In the genomic region with DNA sequence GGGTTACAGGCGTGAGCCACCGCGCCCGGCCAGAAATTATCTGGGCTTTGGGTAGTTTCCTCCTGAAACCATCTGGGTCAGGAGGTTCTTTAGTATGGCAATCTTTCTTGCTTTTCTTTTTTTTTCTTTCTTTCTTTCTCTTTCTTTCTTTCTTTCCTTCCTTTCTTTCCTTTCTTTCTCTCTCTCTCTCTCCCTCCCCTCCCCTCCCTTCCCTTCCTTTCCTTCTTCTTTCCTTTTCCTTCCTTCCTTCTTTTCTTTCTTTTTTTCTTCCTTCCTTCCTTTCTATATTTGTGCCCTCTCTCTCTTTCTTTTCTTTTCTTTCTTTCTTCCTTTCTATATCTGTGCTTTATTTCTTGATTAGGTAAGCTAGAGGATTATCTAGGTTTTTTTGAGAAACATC, we compare ENCODE assay signal across 39 cellular contexts. TPM values are rescaled to one million over a fixed set of nuclear protein-coding genes. Genes with fewer than 3 reads are reported as not detected.
"Had no signal": no experiment of that assay in that cellular context is flagged by ENCODE, and none has a peak within 500 bp of the region (broad histone marks: within the 10 kb centered on the region; RNA-seq: fewer than 3 reads in every experiment).

No MANE protein-coding gene starts in this region.

- H3K4me1 ChIP-seq: adrenal gland, body of pancreas, breast epithelium had no signal

- ATAC-seq: activated CD8-positive, alpha-beta T cell treated with anti-CD3 and anti-CD28 coated beads for 36 hours; activated naive CD4-positive, alpha-beta T cell treated with anti-CD3 and anti-CD28 coated beads, Interleukin-2, amount 50 U/mL, for 72 hours; activated T-cell treated with anti-CD3 and anti-CD28 coated beads, Interleukin-2, amount 50 U/mL, for 4 hours; activated T-cell treated with anti-CD3 and anti-CD28 coated beads, Interleukin-2, amount 50 U/mL, for 72 hours; activated T-helper 17 cell treated with anti-CD3 and anti-CD28 coated beads, Interleukin-2, amount 50 U/mL, for 72 hours; body of pancreas had no signal

- H3K4me3 ChIP-seq: adrenal gland, body of pancreas, breast epithelium had no signal

- H3K27me3 Mint-ChIP-seq: activated CD4-positive, alpha-beta memory T cell treated with anti-CD3 and anti-CD28 coated beads for 36 hours; activated CD8-positive, alpha-beta T cell treated with anti-CD3 and anti-CD28 coated beads for 36 hours; activated naive CD8-positive, alpha-beta T cell treated with anti-CD3 and anti-CD28 coated beads for 36 hours; activated T-helper 17 cell treated with anti-CD3 and anti-CD28 coated beads, Interleukin-2, amount 50 U/mL, for 72 hours; central memory CD8-positive, alpha-beta T cell had no signal

- H3K27ac Mint-ChIP-seq: activated CD4-positive, alpha-beta memory T cell treated with anti-CD3 and anti-CD28 coated beads for 36 hours; activated CD4-positive, alpha-beta T cell treated with anti-CD3 and anti-CD28 coated beads, Interleukin-2, amount 10 ng/mL, durations not matched to agents 24 days and 14 days; activated CD8-positive, alpha-beta T cell treated with anti-CD3 and anti-CD28 coated beads for 36 hours; activated naive CD4-positive, alpha-beta T cell treated with anti-CD3 and anti-CD28 coated beads for 36 hours; activated naive CD4-positive, alpha-beta T cell treated with anti-CD3 and anti-CD28 coated beads, Interleukin-2, amount 50 U/mL, for 72 hours; activated naive CD8-positive, alpha-beta T cell treated with anti-CD3 and anti-CD28 coated beads for 36 hours; activated T-cell treated with anti-CD3 and anti-CD28 coated beads, Interleukin-2, amount 50 U/mL, for 72 hours; activated T-helper 1 cell treated with anti-CD3 and anti-CD28 coated beads, Interleukin-12 subunit alpha, Interleukin-12 subunit beta, Interleukin-2, Interleukin-4 antibody, amounts not matched to agents 30 ng/mL and 10 ng/mL and 1 ng/mL, durations not matched to agents 14 hours and 24 hours and 36 hours; activated T-helper 17 cell treated with anti-CD3 and anti-CD28 coated beads, Interleukin-2, amount 50 U/mL, for 72 hours; T-helper 1 cell treated with Interleukin-12 subunit alpha and Interleukin-12 subunit beta and Interleukin-4 antibody, amounts not matched to agents 30 μg/mL and 1 μg/mL, for 36 hours; T-helper 2 cell treated with Interferon-gamma antibody and Interleukin-4, amounts not matched to agents 5 μg/mL and 100 μg/mL, for 36 hours had no signal

- H3K27ac ChIP-seq: adrenal gland, body of pancreas, brain microvascular endothelial cell, breast epithelium, VCaP had no signal

- H3K4me1 Mint-ChIP-seq: activated CD4-positive, alpha-beta T cell treated with anti-CD3 and anti-CD28 coated beads, Interleukin-2, amount 10 ng/mL, durations not matched to agents 24 days and 14 days; activated T-helper 17 cell treated with anti-CD3 and anti-CD28 coated beads, Interleukin-2, amount 50 U/mL, for 72 hours; central memory CD8-positive, alpha-beta T cell had no signal

- H3K27me3 ChIP-seq: adrenal gland, body of pancreas, brain microvascular endothelial cell, breast epithelium had no signal

- H3K4me3 Mint-ChIP-seq: activated CD4-positive, alpha-beta memory T cell treated with anti-CD3 and anti-CD28 coated beads for 36 hours; activated CD4-positive, alpha-beta T cell treated with anti-CD3 and anti-CD28 coated beads, Interleukin-2, amount 10 ng/mL, durations not matched to agents 24 days and 14 days; activated CD8-positive, alpha-beta T cell treated with anti-CD3 and anti-CD28 coated beads for 36 hours; activated naive CD4-positive, alpha-beta T cell treated with anti-CD3 and anti-CD28 coated beads for 36 hours; activated naive CD8-positive, alpha-beta T cell treated with anti-CD3 and anti-CD28 coated beads for 36 hours; activated T-cell treated with anti-CD3 and anti-CD28 coated beads, Interleukin-2, amount 50 U/mL, for 4 hours; activated T-cell treated with anti-CD3 and anti-CD28 coated beads, Interleukin-2, amount 50 U/mL, for 72 hours; activated T-helper 1 cell treated with anti-CD3 and anti-CD28 coated beads, Interleukin-12 subunit alpha, Interleukin-12 subunit beta, Interleukin-2, Interleukin-4 antibody, amounts not matched to agents 30 ng/mL and 10 ng/mL and 1 ng/mL, durations not matched to agents 14 hours and 24 hours and 36 hours; activated T-helper 17 cell treated with anti-CD3 and anti-CD28 coated beads, Interleukin-2, amount 50 U/mL, for 72 hours; central memory CD8-positive, alpha-beta T cell; T-helper 1 cell treated with Interleukin-12 subunit alpha and Interleukin-12 subunit beta and Interleukin-4 antibody, amounts not matched to agents 30 μg/mL and 1 μg/mL, for 36 hours; T-helper 2 cell treated with Interferon-gamma antibody and Interleukin-4, amounts not matched to agents 5 μg/mL and 100 μg/mL, for 36 hours had no signal

- DNase-seq: activated CD4-positive, alpha-beta memory T cell treated with anti-CD3 and anti-CD28 coated beads for 36 hours; activated CD4-positive, alpha-beta T cell treated with anti-CD3 and anti-CD28 coated beads for 4 hours; activated CD4-positive, alpha-beta T cell treated with anti-CD3 and anti-CD28 coated beads, Interleukin-2, amount 10 ng/mL, durations not matched to agents 24 days and 14 days; activated CD4-positive, alpha-beta T cell treated with anti-CD3 and anti-CD28 coated beads, Interleukin-2, amount 50 U/mL, for 1 hour; activated CD4-positive, alpha-beta T cell treated with anti-CD3 and anti-CD28 coated beads, Interleukin-2, amount 50 U/mL, for 4 hours; activated CD4-positive, CD25-positive, alpha-beta regulatory T cell; activated CD4-positive, CD25-positive, alpha-beta regulatory T cell treated with anti-CD3 and anti-CD28 coated beads, Interleukin-2, amount 50 U/mL, for 72 hours; activated CD8-positive, alpha-beta memory T cell treated with anti-CD3 and anti-CD28 coated beads, Interleukin-2, amount 50 U/mL, for 4 hours; activated CD8-positive, alpha-beta T cell treated with anti-CD3 and anti-CD28 coated beads for 36 hours; activated effector memory CD4-positive, alpha-beta T cell treated with anti-CD3 and anti-CD28 coated beads, Interleukin-2, amount 50 U/mL, for 16 hours; activated gamma-delta T cell treated with Interleukin-2 at 50 U/mL for 16 hours; activated naive CD4-positive, alpha-beta T cell; activated naive CD4-positive, alpha-beta T cell treated with anti-CD3 and anti-CD28 coated beads for 36 hours; activated naive CD4-positive, alpha-beta T cell treated with anti-CD3 and anti-CD28 coated beads, Interleukin-2, amount 50 U/mL, for 16 hours; activated naive CD8-positive, alpha-beta T cell treated with anti-CD3 and anti-CD28 coated beads for 36 hours; activated T-cell treated with anti-CD3 and anti-CD28 coated beads for 4 hours; activated T-cell treated with anti-CD3 and anti-CD28 coated beads, Interleukin-2, amount 50 U/mL, for 1 hour; activated T-cell treated with anti-CD3 and anti-CD28 coated beads, Interleukin-2, amount 50 U/mL, for 4 hours; activated T-cell treated with anti-CD3 and anti-CD28 coated beads, Interleukin-2, amount 50 U/mL, for 72 hours; adrenal gland; amniotic stem cell; aorta; body of pancreas; brain microvascular endothelial cell; caudate nucleus; cerebellar nuclear complex; T-helper 1 cell; T-helper 2 cell; T-helper 9 cell had no signal

RNA-seq across cellular contexts. Expression of a gene that starts 25.6 kb away (rescaled TPM):
- total RNA-seq: activated CD4-positive, alpha-beta memory T cell treated with anti-CD3 and anti-CD28 coated beads for 36 hours; activated CD4-positive, alpha-beta T cell treated with anti-CD3 and anti-CD28 coated beads, Interleukin-2, amount 10 ng/mL, durations not matched to agents 24 days and 14 days; activated CD8-positive, alpha-beta memory T cell treated with anti-CD3 and anti-CD28 coated beads for 36 hours; activated CD8-positive, alpha-beta T cell treated with anti-CD3 and anti-CD28 coated beads for 36 hours; activated naive CD4-positive, alpha-beta T cell treated with anti-CD3 and anti-CD28 coated beads for 36 hours; activated naive CD4-positive, alpha-beta T cell treated with anti-CD3 and anti-CD28 coated beads, Interleukin-2, amount 50 U/mL, for 72 hours; activated naive CD8-positive, alpha-beta T cell treated with anti-CD3 and anti-CD28 coated beads for 36 hours; activated T-cell treated with anti-CD3 and anti-CD28 coated beads, Interleukin-2, amount 50 U/mL, for 4 hours; activated T-cell treated with anti-CD3 and anti-CD28 coated beads, Interleukin-2, amount 50 U/mL, for 72 hours; activated T-helper 1 cell treated with anti-CD3 and anti-CD28 coated beads, Interleukin-12 subunit alpha, Interleukin-12 subunit beta, Interleukin-2, Interleukin-4 antibody, amounts not matched to agents 30 ng/mL and 10 ng/mL and 1 ng/mL, durations not matched to agents 14 hours and 24 hours and 36 hours; activated T-helper 17 cell treated with anti-CD3 and anti-CD28 coated beads, Interleukin-2, amount 50 U/mL, for 72 hours; adrenal gland; aorta; astrocyte; breast epithelium had no signal
- polyA plus RNA-seq: adrenal gland, aorta had no signal

RNA-seq across cellular contexts. Expression of a gene that starts 42.3 kb away (rescaled TPM):
- total RNA-seq: activated CD4-positive, alpha-beta memory T cell treated with anti-CD3 and anti-CD28 coated beads for 36 hours; activated CD4-positive, alpha-beta T cell treated with anti-CD3 and anti-CD28 coated beads, Interleukin-2, amount 10 ng/mL, durations not matched to agents 24 days and 14 days; activated CD8-positive, alpha-beta T cell treated with anti-CD3 and anti-CD28 coated beads for 36 hours; activated naive CD4-positive, alpha-beta T cell treated with anti-CD3 and anti-CD28 coated beads for 36 hours; activated naive CD4-positive, alpha-beta T cell treated with anti-CD3 and anti-CD28 coated beads, Interleukin-2, amount 50 U/mL, for 72 hours; activated T-cell treated with anti-CD3 and anti-CD28 coated beads, Interleukin-2, amount 50 U/mL, for 4 hours; activated T-helper 17 cell treated with anti-CD3 and anti-CD28 coated beads, Interleukin-2, amount 50 U/mL, for 72 hours had no signal
